In genomic region chr5:141326088-141326854, GRCh38 we compare ENCODE assay signal across 9 cellular contexts. TPM values are rescaled to one million over a fixed set of nuclear protein-coding genes. Genes with fewer than 3 reads are reported as not detected.
A peak's percentile ranks its signal among the peaks of the same experiment; 100 is the strongest.
DNase-seq lines count a peak whose midpoint lies in the region; ATAC-seq and TF ChIP-seq lines count a peak whose summit lies in the region.
"Had no signal": no experiment of that assay in that cellular context is flagged by ENCODE, and none has a peak within 500 bp of the region (broad histone marks: within the 10 kb centered on the region; RNA-seq: fewer than 3 reads in every experiment).

No MANE protein-coding gene starts in this region.

- no peaks in the 10 kb centered on the region for H3K36me3 ChIP-seq in fibroblast of lung (ENCODE audit: control insufficient read depth, insufficient read depth, low read length)
- peaks cover 4% of the 10 kb centered on the region for H3K36me3 ChIP-seq in neural progenitor cell
- H3K36me3 ChIP-seq in stomach smooth muscle (ENCODE audit: control insufficient read depth in 2 of 2, insufficient read depth in 2 of 2, low read length in 2 of 2), result peaks cover 2 to 4% of the 10 kb centered on the region in 2 donors

- H3K4me1 Mint-ChIP-seq in activated T-cell treated with anti-CD3 and anti-CD28 coated beads, Interleukin-2, amount 50 U/mL, for 72 hours (ENCODE audit: low read depth), result peaks cover 19% of the 10 kb centered on the region
- no peaks in the 10 kb centered on the region for H3K4me1 Mint-ChIP-seq in neural progenitor cell

- ATAC-seq in HG02870 (IDR thresholded peaks at IDR 0.05; ENCODE audit: unreplicated experiment), result peak; percentile 72
- peak; percentile 91 to 93 for ATAC-seq in activated T-cell treated with anti-CD3 and anti-CD28 coated beads, Interleukin-2, amount 50 U/mL, for 72 hours (replicated peaks in 1 of 2)
- ATAC-seq in HG03196 (IDR thresholded peaks at IDR 0.05; ENCODE audit: unreplicated experiment), result no peak

- peak overlapping the region; percentile 41 for H3K9ac ChIP-seq in fibroblast of lung (ENCODE audit: insufficient read depth, low read length)
- H3K9ac ChIP-seq in neural progenitor cell, result no peak overlapping the region
- peak overlapping the region; percentile 67 to 76 for H3K9ac ChIP-seq in stomach smooth muscle (ENCODE audit: low read length in 2 of 2)

- H3K4me2 ChIP-seq in fibroblast of lung (ENCODE audit: extremely low read depth, insufficient read depth, low read length) (peak overlapping the region; percentile 73), neural progenitor cell (peak overlapping the region; percentile 61)

- H3K27ac ChIP-seq in fibroblast of lung (ENCODE audit: insufficient read depth, low read length) (peak overlapping the region; percentile 13), neural progenitor cell (no peak overlapping the region), stomach smooth muscle (ENCODE audit: low read length) (peak overlapping the region; percentile 32)

- H4K20me1 ChIP-seq in fibroblast of lung (ENCODE audit: control insufficient read depth, extremely low read depth, insufficient read depth, low read length) (no peaks in the 10 kb centered on the region), neural progenitor cell (ENCODE audit: low read depth) (no peaks in the 10 kb centered on the region)

- H3K9me3 Mint-ChIP-seq in activated T-cell treated with anti-CD3 and anti-CD28 coated beads, Interleukin-2, amount 50 U/mL, for 72 hours, result peaks cover 2 to 5% of the 10 kb centered on the region in 2 donors
- H3K9me3 Mint-ChIP-seq in neural progenitor cell, result peaks cover 38% of the 10 kb centered on the region

- H3K4me3 ChIP-seq in fibroblast of lung (replicated peaks in 1 of 4; ENCODE audit: control extremely low read depth in 1 of 4, insufficient read depth in 1 of 4, low read depth in 3 of 4, low read length in 4 of 4) (peak overlapping the region; percentile 24 to 80 (median 54)), neural progenitor cell (peak overlapping the region; percentile 27), stomach smooth muscle (ENCODE audit: low read length in 2 of 2) (peak overlapping the region; percentile 77 to 80)

- H2AFZ ChIP-seq in fibroblast of lung (ENCODE audit: low read length), result peak overlapping the region; percentile 75
- H2AFZ ChIP-seq in neural progenitor cell (replicated peaks), result peak overlapping the region; percentile 81

- peak overlapping the region; percentile 94 to 98 for H3K4me3 Mint-ChIP-seq in activated T-cell treated with anti-CD3 and anti-CD28 coated beads, Interleukin-2, amount 50 U/mL, for 72 hours
- no peak overlapping the region for H3K4me3 Mint-ChIP-seq in neural progenitor cell

- H3K79me2 ChIP-seq in fibroblast of lung (ENCODE audit: control insufficient read depth, insufficient read depth, low read length) (no peaks in the 10 kb centered on the region), neural progenitor cell (ENCODE audit: low read depth) (no peaks in the 10 kb centered on the region)

- H3K4me1 ChIP-seq in fibroblast of lung (ENCODE audit: control insufficient read depth, extremely low read depth, insufficient read depth, low read length), result no peaks in the 10 kb centered on the region
- no peaks in the 10 kb centered on the region for H3K4me1 ChIP-seq in neural progenitor cell
- H3K4me1 ChIP-seq in stomach smooth muscle (ENCODE audit: control insufficient read depth, insufficient read depth, low read length), result no peaks in the 10 kb centered on the region

- H3K27me3 ChIP-seq in fibroblast of lung (ENCODE audit: control insufficient read depth, insufficient read depth, low read length) (no peaks in the 10 kb centered on the region), neural progenitor cell (no peaks in the 10 kb centered on the region), stomach smooth muscle (ENCODE audit: control insufficient read depth in 1 of 2, insufficient read depth in 2 of 2, low read length in 2 of 2) (peaks cover 0 to 4% of the 10 kb centered on the region in 2 donors)

- DNase-seq in NOMO-1 treated with DMSO at 0.1 percent for 48 hours (lab: John Stamatoyannopoulos, UW; ENCODE audit: unreplicated experiment), result peak; percentile 38
- DNase-seq in activated T-cell treated with anti-CD3 and anti-CD28 coated beads, Interleukin-2, amount 50 U/mL, for 72 hours, result peak; percentile 65 to 76
- peak; percentile 77 to 78 for DNase-seq in fibroblast of lung (ENCODE audit: low read depth in 2 of 2)
- peak; percentile 65 for DNase-seq in neural progenitor cell (ENCODE audit: low spot score)

- H3K36me3 Mint-ChIP-seq in activated T-cell treated with anti-CD3 and anti-CD28 coated beads, Interleukin-2, amount 50 U/mL, for 72 hours (ENCODE audit: insufficient read depth in 2 of 2), result peaks cover 11 to 14% of the 10 kb centered on the region in 2 donors
- H3K36me3 Mint-ChIP-seq in neural progenitor cell, result peaks cover 3% of the 10 kb centered on the region

- H3K27ac Mint-ChIP-seq in activated T-cell treated with anti-CD3 and anti-CD28 coated beads, Interleukin-2, amount 50 U/mL, for 72 hours, result peak overlapping the region; percentile 93
- H3K27ac Mint-ChIP-seq in neural progenitor cell, result no peak overlapping the region

- H3F3A ChIP-seq in neural progenitor cell (ENCODE audit: low read depth), result no peaks in the 10 kb centered on the region

- H3K27me3 Mint-ChIP-seq in activated T-cell treated with anti-CD3 and anti-CD28 coated beads, Interleukin-2, amount 50 U/mL, for 72 hours (ENCODE audit: low read depth), result peaks cover 13% of the 10 kb centered on the region
- H3K27me3 Mint-ChIP-seq in neural progenitor cell (ENCODE audit: insufficient read depth, low read depth), result peaks cover 2% of the 10 kb centered on the region

- no peaks in the 10 kb centered on the region for H3K9me3 ChIP-seq in fibroblast of lung (ENCODE audit: control insufficient read depth, insufficient read depth, low read depth, low read length)
- peaks cover 6% of the 10 kb centered on the region for H3K9me3 ChIP-seq in neural progenitor cell (ENCODE audit: low read depth)
- H3K9me3 ChIP-seq in stomach smooth muscle (ENCODE audit: control insufficient read depth in 2 of 2, low read length in 2 of 2), result peaks cover 22 to 34% of the 10 kb centered on the region in 2 donors

- TF ChIP-seq CTCF in GM12874 (IDR thresholded peaks at IDR 0.05; ENCODE audit: insufficient read depth, low read depth, low read length), result peak; percentile 63; the same call in 1 of the 2 replicates
- TF ChIP-seq CTCF in fibroblast of lung (conservative IDR thresholded peaks at IDR 0.05 in 1 of 2, IDR thresholded peaks at IDR 0.05 in 1 of 2; ENCODE audit: low read depth in 1 of 2, low read length in 2 of 2), result peak; percentile 77 to 80
- TF ChIP-seq CTCF in neural progenitor cell (IDR thresholded peaks at IDR 0.05), result peak; percentile 61

RNA-seq across cellular contexts. Expression of gene PCDHGA1, which starts 4.0 kb away (rescaled TPM):
- total RNA-seq in activated T-cell treated with anti-CD3 and anti-CD28 coated beads, Interleukin-2, amount 50 U/mL, for 72 hours, result under 1 TPM; 0.05 TPM
- total RNA-seq in fibroblast of lung, result 1.0 and 1.8 TPM in 2 replicates
- polyA plus RNA-seq in fibroblast of lung, result 1.1 and 1.6 TPM in 2 replicates
- 0.71 and 1.1 TPM in 2 replicates for polyA plus RNA-seq in fibroblast of lung (2012)
- 1.7 and 2.0 TPM in 2 replicates for polyA minus RNA-seq in fibroblast of lung (ENCODE audit: low replicate concordance)
- total RNA-seq in neural progenitor cell (ENCODE audit: low replicate concordance), result 1.0 and 1.5 TPM in 2 replicates

RNA-seq across cellular contexts. Expression of gene TAF7, which starts 5.7 kb away (rescaled TPM):
- 10 to 100 TPM; 56.7 to 62.5 TPM for total RNA-seq in activated T-cell treated with anti-CD3 and anti-CD28 coated beads, Interleukin-2, amount 50 U/mL, for 72 hours
- total RNA-seq in fibroblast of lung (87.1 and 107 TPM in 2 replicates), neural progenitor cell (ENCODE audit: low replicate concordance) (121 and 157 TPM in 2 replicates)
- polyA plus RNA-seq in fibroblast of lung, result 64.9 and 73.0 TPM in 2 replicates
- polyA plus RNA-seq in fibroblast of lung (2012), result 67.3 and 69.4 TPM in 2 replicates
- 9.4 and 13.0 TPM in 2 replicates for polyA minus RNA-seq in fibroblast of lung (ENCODE audit: low replicate concordance)

RNA-seq across cellular contexts. Expression of gene PCDHGA2, which starts 12.3 kb away (rescaled TPM):
- under 1 TPM in 1 of 2 donors, not detected in 1; 0.07 TPM for total RNA-seq in activated T-cell treated with anti-CD3 and anti-CD28 coated beads, Interleukin-2, amount 50 U/mL, for 72 hours
- total RNA-seq in fibroblast of lung (2.8 and 4.5 TPM in 2 replicates), neural progenitor cell (ENCODE audit: low replicate concordance) (0.37 and 0.71 TPM in 2 replicates)
- polyA plus RNA-seq in fibroblast of lung, result 4.2 and 5.8 TPM in 2 replicates
- polyA plus RNA-seq in fibroblast of lung (2012), result 2.5 and 4.9 TPM in 2 replicates
- 8.4 and 10.1 TPM in 2 replicates for polyA minus RNA-seq in fibroblast of lung (ENCODE audit: low replicate concordance)

RNA-seq across cellular contexts. Expression of gene PCDHGA3, which starts 17.4 kb away (rescaled TPM):
- total RNA-seq in activated T-cell treated with anti-CD3 and anti-CD28 coated beads, Interleukin-2, amount 50 U/mL, for 72 hours, result under 1 TPM in 1 of 2 donors, not detected in 1; 0.12 TPM
- total RNA-seq in fibroblast of lung, result 1.5 and 2.8 TPM in 2 replicates
- polyA plus RNA-seq in fibroblast of lung, result 1.3 and 1.4 TPM in 2 replicates
- 1.2 and 1.9 TPM in 2 replicates for polyA plus RNA-seq in fibroblast of lung (2012)
- 1.3 and 2.6 TPM in 2 replicates for polyA minus RNA-seq in fibroblast of lung (ENCODE audit: low replicate concordance)
- 0.34 and 0.54 TPM in 2 replicates for total RNA-seq in neural progenitor cell (ENCODE audit: low replicate concordance)

RNA-seq across cellular contexts. Expression of gene SLC25A2, which starts 22.4 kb away (rescaled TPM):
- total RNA-seq in activated T-cell treated with anti-CD3 and anti-CD28 coated beads, Interleukin-2, amount 50 U/mL, for 72 hours, result under 1 TPM; 0.46 to 0.63 TPM
- total RNA-seq in fibroblast of lung (0.66 TPM in 1 of 2 replicates, not detected in the other), neural progenitor cell (ENCODE audit: low replicate concordance) (0.22 and 0.96 TPM in 2 replicates)
- not detected in 2 replicates for polyA plus RNA-seq in fibroblast of lung
- not detected in 2 replicates for polyA plus RNA-seq in fibroblast of lung (2012)
- not detected in 2 replicates for polyA minus RNA-seq in fibroblast of lung (ENCODE audit: low replicate concordance)
- polyA plus RNA-seq: liver had no signal

Comparison
In these comparisons a context has a peak if more than half of its experiments do, and no peak if none do; other contexts are left out.
1. H3K4me3 ChIP-seq: peak in every context shown above with its lines; median percentile 78 in stomach smooth muscle; 54 in fibroblast of lung; 27 in neural progenitor cell.